Comparison of ENCODE assay signal across 1 cellular context in the genomic region with DNA sequence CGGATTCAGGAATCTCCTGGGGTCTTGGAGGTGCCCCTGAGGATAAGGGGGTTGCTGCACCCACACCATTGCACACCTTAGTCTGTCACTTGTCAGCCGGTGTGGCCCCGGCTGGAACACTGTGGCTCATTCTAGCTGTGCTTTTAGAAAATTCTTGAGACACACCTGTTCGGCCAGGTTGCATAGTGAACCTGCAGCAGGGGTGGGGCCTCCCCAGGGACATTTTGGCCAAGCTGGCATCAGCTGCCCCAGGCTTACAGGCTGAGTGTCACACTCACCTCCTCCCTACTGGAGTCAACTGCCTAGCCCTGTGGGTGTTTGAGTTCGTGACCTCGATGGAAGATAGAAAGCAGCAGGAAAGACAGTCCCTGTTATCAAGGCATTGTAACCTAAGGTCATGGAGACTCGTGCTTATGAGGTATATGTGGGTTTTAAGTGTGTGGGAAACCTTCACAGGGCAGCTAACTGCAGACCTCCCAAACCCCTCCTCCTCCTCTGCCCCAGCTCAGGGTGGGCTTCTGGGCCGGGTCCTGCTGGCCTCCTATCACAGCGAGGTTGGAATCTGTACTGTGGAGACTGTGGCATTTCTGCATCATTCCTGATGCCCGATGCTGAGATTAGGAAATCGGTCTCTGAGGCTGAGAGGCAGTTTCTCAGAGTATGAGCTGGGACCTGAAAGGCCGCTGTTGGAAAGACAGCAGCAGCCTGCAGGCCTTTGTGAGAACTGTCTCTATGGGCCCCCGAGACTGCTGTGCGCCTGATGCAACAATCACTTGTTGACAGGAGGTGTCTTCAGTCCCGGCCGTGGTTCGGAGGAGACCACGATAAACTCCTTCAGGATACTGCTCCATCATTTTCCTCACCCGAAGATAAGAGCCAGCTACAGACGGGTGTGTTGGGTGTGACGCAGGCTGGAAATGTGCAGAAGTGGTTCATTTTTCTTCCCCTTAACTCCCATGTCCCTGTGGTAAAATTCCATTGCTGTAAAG.
A peak's percentile ranks its signal among the peaks of the same experiment; 100 is the strongest.
TF ChIP-seq lines count a peak whose summit lies in the region.

No MANE protein-coding gene starts in this region.

TF ChIP-seq in K562, 482 proteins besides CTCF, POLR2A, EP300 and RAD21 (continued from another document):
- TF ChIP-seq, protein P1, sequence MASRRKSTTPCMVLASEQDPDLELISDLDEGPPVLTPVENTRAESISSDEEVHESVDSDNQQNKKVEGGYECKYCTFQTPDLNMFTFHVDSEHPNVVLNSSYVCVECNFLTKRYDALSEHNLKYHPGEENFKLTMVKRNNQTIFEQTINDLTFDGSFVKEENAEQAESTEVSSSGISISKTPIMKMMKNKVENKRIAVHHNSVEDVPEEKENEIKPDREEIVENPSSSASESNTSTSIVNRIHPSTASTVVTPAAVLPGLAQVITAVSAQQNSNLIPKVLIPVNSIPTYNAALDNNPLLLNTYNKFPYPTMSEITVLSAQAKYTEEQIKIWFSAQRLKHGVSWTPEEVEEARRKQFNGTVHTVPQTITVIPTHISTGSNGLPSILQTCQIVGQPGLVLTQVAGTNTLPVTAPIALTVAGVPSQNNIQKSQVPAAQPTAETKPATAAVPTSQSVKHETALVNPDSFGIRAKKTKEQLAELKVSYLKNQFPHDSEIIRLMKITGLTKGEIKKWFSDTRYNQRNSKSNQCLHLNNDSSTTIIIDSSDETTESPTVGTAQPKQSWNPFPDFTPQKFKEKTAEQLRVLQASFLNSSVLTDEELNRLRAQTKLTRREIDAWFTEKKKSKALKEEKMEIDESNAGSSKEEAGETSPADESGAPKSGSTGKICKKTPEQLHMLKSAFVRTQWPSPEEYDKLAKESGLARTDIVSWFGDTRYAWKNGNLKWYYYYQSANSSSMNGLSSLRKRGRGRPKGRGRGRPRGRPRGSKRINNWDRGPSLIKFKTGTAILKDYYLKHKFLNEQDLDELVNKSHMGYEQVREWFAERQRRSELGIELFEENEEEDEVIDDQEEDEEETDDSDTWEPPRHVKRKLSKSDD (conservative IDR thresholded peaks at IDR 0.05; ENCODE audit: low read length), result no peak
- TF ChIP-seq FUS (optimal IDR thresholded peaks at IDR 0.05; ENCODE audit: low read depth, low read length), result no peak
- peak; percentile 65 for TF ChIP-seq MECOM (CRISPR knock-in tag; IDR thresholded peaks at IDR 0.05)
TF ChIP-seq in K562: peak in this region for 16.
